Comparison of ENCODE assay signal across 8 cellular contexts in the genomic region with DNA sequence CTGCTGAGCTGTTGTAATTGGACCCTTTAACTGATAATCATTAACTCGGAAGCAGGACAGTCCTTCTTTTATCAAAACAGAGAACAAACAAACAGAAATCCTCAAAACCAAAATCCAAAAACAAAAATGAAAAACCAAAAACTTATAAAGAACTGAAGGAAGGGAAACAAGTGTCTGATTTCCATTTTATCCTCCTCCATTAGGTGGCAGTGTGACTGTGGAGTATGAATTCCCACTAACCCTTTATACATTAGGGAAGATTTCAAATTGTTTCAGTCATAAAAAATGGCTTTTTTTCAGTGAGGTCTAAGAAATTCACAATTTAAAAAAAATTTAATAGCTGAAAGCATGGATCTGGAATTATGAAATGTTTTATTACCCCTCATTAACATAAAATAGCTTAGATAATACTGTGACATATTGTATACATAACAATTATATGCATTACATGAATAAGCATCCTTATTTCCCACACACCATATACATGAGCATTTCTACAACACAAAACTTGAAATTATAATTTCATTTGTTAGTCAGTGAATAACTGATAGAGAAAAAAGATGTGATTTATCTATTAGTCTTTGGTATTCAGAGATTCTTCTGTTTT.
DNase-seq lines count a peak whose midpoint lies in the region; ATAC-seq and TF ChIP-seq lines count a peak whose summit lies in the region.

No MANE protein-coding gene starts in this region.

- H3K4me3 ChIP-seq in cardiac muscle cell: no peak overlapping the region

- ATAC-seq in Right ventricle myocardium superior (ENCODE audit: poor library complexity): no peak
- ATAC-seq in HG03439 (IDR thresholded peaks at IDR 0.05; ENCODE audit: unreplicated experiment): peak; percentile 66
- no peak for ATAC-seq in GM21529 (IDR thresholded peaks at IDR 0.05; ENCODE audit: unreplicated experiment)

- intact Hi-C loops in Right ventricle myocardium superior (cut with DNase I): loop anchor here (5.0 kb wide), 1 partner anchor 623 kb away; no protein-coding TSS in a partner anchor

- no peaks in the 10 kb centered on the region for H3K9me3 ChIP-seq in cardiac muscle cell (ENCODE audit: low read depth)

- peak; percentile 30 for TF ChIP-seq CTCF in cardiac muscle cell (IDR thresholded peaks at IDR 0.05; ENCODE audit: low read depth, low read length)

- H3K27me3 ChIP-seq in cardiac muscle cell: no peaks in the 10 kb centered on the region

- no peaks in the 10 kb centered on the region for H3K36me3 ChIP-seq in cardiac muscle cell

- peak; percentile 3 to 51 for DNase-seq in cardiac muscle cell (ENCODE audit: low read depth in 1 of 2, low spot score in 1 of 2)
- DNase-seq in Right ventricle myocardium superior: no peak
- peak; percentile 50 for DNase-seq in SK-N-DZ (ENCODE audit: low spot score)
- peak; percentile 21 for DNase-seq in iPS-NIHi7 (ENCODE audit: extremely low spot score)
- no peak for DNase-seq in EL
- no peak for DNase-seq in ecto neural progenitor cell (ENCODE audit: low spot score)

- H3K27ac ChIP-seq in cardiac muscle cell: no peak overlapping the region

- no peaks in the 10 kb centered on the region for H3K4me1 ChIP-seq in cardiac muscle cell (ENCODE audit: low read depth)

Comparison
In these comparisons a context has a peak if more than half of its experiments do, and no peak if none do; other contexts are left out.
1. DNase-seq: peak in cardiac muscle cell (2 of 2), SK-N-DZ (single experiment) and iPS-NIHi7 (single experiment); none in Right ventricle myocardium superior (single experiment), EL (single experiment) and ecto neural progenitor cell (single experiment).